In the genomic region with DNA sequence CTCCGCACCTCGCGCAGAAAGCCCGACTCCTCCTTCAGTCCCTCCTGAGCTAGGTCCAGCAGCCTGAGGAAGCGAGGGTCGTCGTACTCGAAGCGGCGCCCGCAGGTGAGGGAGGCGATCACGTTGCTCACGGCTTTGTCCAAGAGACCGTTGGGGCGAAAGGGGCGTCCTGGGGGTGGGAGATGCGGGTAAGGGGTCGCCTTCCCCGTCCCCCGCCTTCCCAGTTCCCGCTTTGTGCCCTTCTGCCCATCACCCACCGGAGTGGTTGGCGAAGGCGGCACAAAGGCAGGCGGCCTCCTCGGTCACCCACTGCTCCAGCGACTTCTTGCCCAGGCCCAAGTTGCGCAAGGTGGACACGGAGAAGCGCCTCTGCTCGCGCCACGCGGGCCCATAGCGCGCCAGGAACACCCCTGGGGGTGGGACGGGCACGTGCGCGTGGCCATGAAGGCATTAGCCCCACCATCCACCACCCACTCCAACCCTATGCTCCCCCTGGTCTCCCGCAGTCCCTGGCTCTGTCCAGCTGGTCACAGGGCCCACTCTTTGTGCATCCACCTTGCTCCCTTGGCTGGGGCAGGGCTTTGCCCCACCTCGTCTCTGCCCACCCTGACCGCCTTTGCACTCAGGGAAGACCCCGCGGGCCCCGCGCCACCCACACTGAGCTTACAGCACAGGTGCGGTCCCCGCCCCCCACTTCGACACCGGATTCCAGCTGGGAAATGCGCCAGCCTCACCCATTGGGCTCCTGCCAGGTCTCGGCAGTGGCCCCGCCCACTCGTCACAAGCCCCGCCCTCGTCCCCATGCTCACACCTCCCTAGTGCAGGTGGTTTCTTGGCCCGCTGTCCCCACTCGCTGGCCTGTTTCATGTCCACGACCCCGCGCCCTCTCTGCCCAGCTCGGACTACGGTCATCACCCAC, we compare ENCODE assay signal across 9 cellular contexts. TPM values are rescaled to one million over a fixed set of nuclear protein-coding genes. Genes with fewer than 3 reads are reported as not detected.
DNase-seq lines count a peak whose midpoint lies in the region; ATAC-seq and TF ChIP-seq lines count a peak whose summit lies in the region.
"Not testable (repeated sequence)": the region's sequence is repeated elsewhere in the genome, so short reads cannot be mapped to it uniquely, and the experiment has no call there.
"Had no signal": no experiment of that assay in that cellular context is flagged by ENCODE, and none has a peak within 500 bp of the region (broad histone marks: within the 10 kb centered on the region; RNA-seq: fewer than 3 reads in every experiment).

No MANE protein-coding gene starts in this region.

- peak; percentile 44 for DNase-seq in COLO668 (lab: John Stamatoyannopoulos, UW; ENCODE audit: unreplicated experiment)
- DNase-seq in HT-29 (ENCODE audit: low spot score): peak; percentile 55
- DNase-seq in NCI-H2029 treated with DMSO at 0.1 percent for 48 hours (lab: John Stamatoyannopoulos, UW): peak; percentile 29
- peak; percentile 85 for DNase-seq in NCI-H748 (lab: John Stamatoyannopoulos, UW; ENCODE audit: unreplicated experiment)
- DNase-seq in activated CD4-positive, alpha-beta memory T cell treated with anti-CD3 and anti-CD28 coated beads for 36 hours: peak; percentile 24
- DNase-seq in left ventricle myocardium superior; stimulated activated effector memory CD8-positive, alpha-beta T cell treated with anti-CD3 and anti-CD28 coated beads, Interleukin-12 subunit alpha, Interleukin-12 subunit beta, amount 100 ng/mL, for 72 hours (ENCODE audit: low spot score in 2 of 2): not testable (repeated sequence)
- DNase-seq in mucosa of descending colon: peak; percentile 82 to 93 (median 87)

- TF ChIP-seq CTCF in mucosa of descending colon (IDR thresholded peaks at IDR 0.05): not testable (repeated sequence)

- intact Hi-C loops in activated CD4-positive, alpha-beta memory T cell treated with anti-CD3 and anti-CD28 coated beads for 36 hours (cut with micrococcal nuclease); left ventricle myocardium superior (cut with micrococcal nuclease); mucosa of descending colon (cut with DNase I, micrococcal nuclease): not testable (repeated sequence)

- not testable (repeated sequence) for H3K9me3 Mint-ChIP-seq in activated CD4-positive, alpha-beta memory T cell treated with anti-CD3 and anti-CD28 coated beads for 36 hours; stimulated activated effector memory CD8-positive, alpha-beta T cell treated with anti-CD3 and anti-CD28 coated beads, Interleukin-12 subunit alpha, Interleukin-12 subunit beta, amount 100 ng/mL, for 72 hours

- not testable (repeated sequence) for H3K27me3 Mint-ChIP-seq in activated CD4-positive, alpha-beta memory T cell treated with anti-CD3 and anti-CD28 coated beads for 36 hours

- H3K4me3 Mint-ChIP-seq in activated CD4-positive, alpha-beta memory T cell treated with anti-CD3 and anti-CD28 coated beads for 36 hours; stimulated activated effector memory CD8-positive, alpha-beta T cell treated with anti-CD3 and anti-CD28 coated beads, Interleukin-12 subunit alpha, Interleukin-12 subunit beta, amount 100 ng/mL, for 72 hours: not testable (repeated sequence)

- H3K27ac Mint-ChIP-seq in activated CD4-positive, alpha-beta memory T cell treated with anti-CD3 and anti-CD28 coated beads for 36 hours: not testable (repeated sequence)
- peak overlapping the region; percentile 85 for H3K27ac Mint-ChIP-seq in stimulated activated effector memory CD8-positive, alpha-beta T cell treated with anti-CD3 and anti-CD28 coated beads, Interleukin-12 subunit alpha, Interleukin-12 subunit beta, amount 100 ng/mL, for 72 hours

- not testable (repeated sequence) for H3K36me3 ChIP-seq in mucosa of descending colon (ENCODE audit: low read depth)

- POLR2A ChIA-PET in activated CD4-positive, alpha-beta memory T cell treated with anti-CD3 and anti-CD28 coated beads for 36 hours (lab: Charles Lee): not testable (repeated sequence)

- not testable (repeated sequence) for H3K4me3 ChIP-seq in mucosa of descending colon

- CTCF ChIA-PET in activated CD4-positive, alpha-beta memory T cell treated with anti-CD3 and anti-CD28 coated beads for 36 hours (lab: Charles Lee): not testable (repeated sequence)

- ATAC-seq in left ventricle myocardium superior (peak; percentile 11), mucosa of descending colon (peak; percentile 85)
- not testable (repeated sequence) for ATAC-seq in stimulated activated effector memory CD8-positive, alpha-beta T cell treated with anti-CD3 and anti-CD28 coated beads, Interleukin-12 subunit alpha, Interleukin-12 subunit beta, amount 100 ng/mL, for 72 hours

- H3K9me3 ChIP-seq in mucosa of descending colon: not testable (repeated sequence)

- not testable (repeated sequence) for H3K4me1 ChIP-seq in mucosa of descending colon (ENCODE audit: low read depth)

- not testable (repeated sequence) for H3K36me3 Mint-ChIP-seq in activated CD4-positive, alpha-beta memory T cell treated with anti-CD3 and anti-CD28 coated beads for 36 hours; stimulated activated effector memory CD8-positive, alpha-beta T cell treated with anti-CD3 and anti-CD28 coated beads, Interleukin-12 subunit alpha, Interleukin-12 subunit beta, amount 100 ng/mL, for 72 hours

- H3K4me1 Mint-ChIP-seq in activated CD4-positive, alpha-beta memory T cell treated with anti-CD3 and anti-CD28 coated beads for 36 hours (ENCODE audit: low read depth); stimulated activated effector memory CD8-positive, alpha-beta T cell treated with anti-CD3 and anti-CD28 coated beads, Interleukin-12 subunit alpha, Interleukin-12 subunit beta, amount 100 ng/mL, for 72 hours: not testable (repeated sequence)

RNA-seq across cellular contexts. Expression of a gene that starts 1.6 kb away (rescaled TPM):
- total RNA-seq in HT-29 (2014; rRNA removed; shearing (Covaris generic)): 2.6 and 2.8 TPM in 2 replicates
- total RNA-seq in activated CD4-positive, alpha-beta memory T cell treated with anti-CD3 and anti-CD28 coated beads for 36 hours: 1 to 10 TPM; 1.5 to 1.9 TPM
- total RNA-seq in left ventricle myocardium superior (not detected), mucosa of descending colon (10 to 100 TPM in 1 of 3 donors, 1 to 10 TPM in 2; 3.8 to 10.0 (median 4.7) TPM)
- total RNA-seq: thoracic aorta had no signal

RNA-seq across cellular contexts. Expression of a gene that starts 38.5 kb away (rescaled TPM):
- 49.0 and 57.6 TPM in 2 replicates for total RNA-seq in HT-29 (2014; rRNA removed; shearing (Covaris generic))
- 100 to 1,000 TPM; 124 to 129 TPM for total RNA-seq in activated CD4-positive, alpha-beta memory T cell treated with anti-CD3 and anti-CD28 coated beads for 36 hours
- total RNA-seq in left ventricle myocardium superior (316 TPM), mucosa of descending colon (100 to 1,000 TPM in 2 of 3 donors, 10 to 100 TPM in 1; 85.3 to 106 (median 105) TPM)

RNA-seq across cellular contexts. Expression of a gene that starts 49.5 kb away (rescaled TPM):
- 18.9 and 25.5 TPM in 2 replicates for total RNA-seq in HT-29 (2014; rRNA removed; shearing (Covaris generic))
- 10 to 100 TPM; 59.5 to 59.9 TPM for total RNA-seq in activated CD4-positive, alpha-beta memory T cell treated with anti-CD3 and anti-CD28 coated beads for 36 hours
- 165 TPM for total RNA-seq in left ventricle myocardium superior
- 100 to 1,000 TPM in 2 of 3 donors, 10 to 100 TPM in 1; 79.7 to 118 (median 102) TPM for total RNA-seq in mucosa of descending colon

RNA-seq across cellular contexts. Expression of a gene that starts 55.0 kb away (rescaled TPM):
- 5.1 and 6.5 TPM in 2 replicates for total RNA-seq in HT-29 (2014; rRNA removed; shearing (Covaris generic))
- total RNA-seq in activated CD4-positive, alpha-beta memory T cell treated with anti-CD3 and anti-CD28 coated beads for 36 hours: 1 to 10 TPM; 2.7 to 2.8 TPM
- total RNA-seq in left ventricle myocardium superior (2.7 TPM), mucosa of descending colon (10 to 100 TPM; 13.0 to 15.7 (median 13.5) TPM)

RNA-seq across cellular contexts. Expression of a gene that starts 58.4 kb away (rescaled TPM):
- 20.8 and 26.8 TPM in 2 replicates for total RNA-seq in HT-29 (2014; rRNA removed; shearing (Covaris generic))
- 10 to 100 TPM; 28.9 to 30.5 TPM for total RNA-seq in activated CD4-positive, alpha-beta memory T cell treated with anti-CD3 and anti-CD28 coated beads for 36 hours
- total RNA-seq in left ventricle myocardium superior (13.4 TPM), mucosa of descending colon (10 to 100 TPM; 24.3 to 35.8 (median 35.4) TPM)
